In the genomic region with DNA sequence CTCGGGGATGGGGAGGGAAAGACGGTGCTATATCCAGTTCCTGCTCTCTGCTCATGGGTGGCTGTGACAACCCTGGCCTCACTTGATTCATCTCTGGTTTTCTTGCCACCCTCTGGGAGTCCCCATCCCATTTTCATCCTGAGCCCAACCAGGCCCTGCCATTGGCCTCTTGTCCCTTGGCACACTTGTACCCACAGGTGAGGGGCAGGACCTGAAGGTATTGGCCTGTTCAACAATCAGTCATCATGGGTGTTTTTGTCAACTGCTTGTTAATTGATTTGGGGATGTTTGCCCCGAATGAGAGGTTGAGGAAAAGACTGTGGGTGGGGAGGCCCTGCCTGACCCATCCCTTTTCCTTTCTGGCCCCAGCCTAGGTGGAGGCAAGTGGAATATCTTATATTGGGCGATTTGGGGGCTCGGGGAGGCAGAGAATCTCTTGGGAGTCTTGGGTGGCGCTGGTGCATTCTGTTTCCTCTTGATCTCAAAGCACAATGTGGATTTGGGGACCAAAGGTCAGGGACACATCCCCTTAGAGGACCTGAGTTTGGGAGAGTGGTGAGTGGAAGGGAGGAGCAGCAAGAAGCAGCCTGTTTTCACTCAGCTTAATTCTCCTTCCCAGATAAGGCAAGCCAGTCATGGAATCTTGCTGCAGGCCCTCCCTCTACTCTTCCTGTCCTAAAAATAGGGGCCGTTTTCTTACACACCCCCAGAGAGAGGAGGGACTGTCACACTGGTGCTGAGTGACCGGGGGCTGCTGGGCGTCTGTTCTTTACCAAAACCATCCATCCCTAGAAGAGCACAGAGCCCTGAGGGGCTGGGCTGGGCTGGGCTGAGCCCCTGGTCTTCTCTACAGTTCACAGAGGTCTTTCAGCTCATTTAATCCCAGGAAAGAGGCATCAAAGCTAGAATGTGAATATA, we compare ENCODE assay signal across 10 cellular contexts. TPM values are rescaled to one million over a fixed set of nuclear protein-coding genes. Genes with fewer than 3 reads are reported as not detected.
DNase-seq lines count a peak whose midpoint lies in the region; ATAC-seq and TF ChIP-seq lines count a peak whose summit lies in the region.
"Had no signal": no experiment of that assay in that cellular context is flagged by ENCODE, and none has a peak within 500 bp of the region (broad histone marks: within the 10 kb centered on the region; RNA-seq: fewer than 3 reads in every experiment).

No MANE protein-coding gene starts in this region.

- H3K9me3 ChIP-seq in CD4-positive, alpha-beta memory T cell (ENCODE audit: control insufficient read depth in 1 of 2, low read length in 2 of 2): no peaks in the 10 kb centered on the region
- H3K9me3 ChIP-seq in right atrium auricular region (no peaks in the 10 kb centered on the region), skeletal muscle tissue (ENCODE audit: control insufficient read depth in 3 of 3, low read length in 3 of 3) (no peaks in the 10 kb centered on the region)
- H3K9me3 ChIP-seq: SJCRH30 had no signal

- POLR2A ChIA-PET in CD4-positive, alpha-beta memory T cell (lab: Charles Lee; ENCODE audit: partially characterized antibody): interaction anchor here (0.7 to 5.7 kb wide), 3 partner anchors 27 to 67 kb away, joined by 3 to 44 read pairs (median 5); a partner anchor contains a TSS
- POLR2A ChIA-PET in activated CD8-positive, alpha-beta T cell treated with anti-CD3 and anti-CD28 coated beads, Interleukin-2, amount 10 ng/mL, durations not matched to agents 7 days and 5 days (lab: Charles Lee): interaction anchor here (1.1 kb wide), 1 partner anchor 23 kb away, joined by 3 read pairs; no protein-coding TSS in a partner anchor

- H3K4me3 Mint-ChIP-seq in CD4-positive, alpha-beta memory T cell: no peak overlapping the region
- no peak overlapping the region for H3K4me3 Mint-ChIP-seq in activated CD8-positive, alpha-beta T cell treated with anti-CD3 and anti-CD28 coated beads, Interleukin-2, amount 10 ng/mL, durations not matched to agents 7 days and 5 days

- peaks cover 15 to 25% (median 19%) of the 10 kb centered on the region in 4 donors for H3K4me1 Mint-ChIP-seq in CD4-positive, alpha-beta memory T cell
- H3K4me1 Mint-ChIP-seq in activated CD8-positive, alpha-beta T cell treated with anti-CD3 and anti-CD28 coated beads, Interleukin-2, amount 10 ng/mL, durations not matched to agents 7 days and 5 days (ENCODE audit: low read depth): peaks cover 45% of the 10 kb centered on the region

- no peak for DNase-seq in CD4-positive, alpha-beta memory T cell
- peak; percentile 5 for DNase-seq in activated CD8-positive, alpha-beta T cell treated with anti-CD3 and anti-CD28 coated beads, Interleukin-2, amount 10 ng/mL, durations not matched to agents 7 days and 5 days
- DNase-seq in right atrium auricular region (ENCODE audit: low spot score): peak; percentile 54
- DNase-seq in anterior cingulate cortex (lab: John Stamatoyannopoulos, UW): no peak
- DNase-seq in NCI-H524 (lab: John Stamatoyannopoulos, UW): no peak
- DNase-seq: NCI-H2171 treated with DMSO at 0.1 percent for 48 hours, SJCRH30 had no signal

- no peak for ATAC-seq in activated CD8-positive, alpha-beta T cell treated with anti-CD3 and anti-CD28 coated beads, Interleukin-2, amount 10 ng/mL, durations not matched to agents 7 days and 5 days
- no peak for ATAC-seq in GM18909 (IDR thresholded peaks at IDR 0.05; ENCODE audit: poor library complexity, unreplicated experiment)
- ATAC-seq in GM19035 (IDR thresholded peaks at IDR 0.05; ENCODE audit: unreplicated experiment): no peak

- H3K27me3 ChIP-seq in CD4-positive, alpha-beta memory T cell (ENCODE audit: insufficient read depth, low read length): no peaks in the 10 kb centered on the region
- H3K27me3 ChIP-seq in right atrium auricular region (no peaks in the 10 kb centered on the region), skeletal muscle tissue (ENCODE audit: control insufficient read depth in 3 of 3, insufficient read depth in 3 of 3, low read length in 3 of 3) (no peaks in the 10 kb centered on the region)
- H3K27me3 ChIP-seq: SJCRH30 had no signal

- peak overlapping the region in 2 of 3 donors; percentile 8 to 16 for H3K9ac ChIP-seq in skeletal muscle tissue (ENCODE audit: low read depth in 1 of 3, low read length in 3 of 3)

- H3K4me1 ChIP-seq in CD4-positive, alpha-beta memory T cell (ENCODE audit: insufficient read depth, low read length): peaks cover 10% of the 10 kb centered on the region
- peaks cover 0 to 48% of the 10 kb centered on the region in 2 donors for H3K4me1 ChIP-seq in right atrium auricular region
- H3K4me1 ChIP-seq in skeletal muscle tissue (ENCODE audit: control insufficient read depth in 3 of 3, insufficient read depth in 3 of 3, low read length in 3 of 3): peaks cover 26 to 38% (median 33%) of the 10 kb centered on the region in 3 donors

- H3K4me3 ChIP-seq in CD4-positive, alpha-beta memory T cell (ENCODE audit: low read length in 2 of 2): no peak overlapping the region
- H3K4me3 ChIP-seq in right atrium auricular region (no peak overlapping the region), skeletal muscle tissue (ENCODE audit: low read length in 3 of 3) (no peak overlapping the region)
- H3K4me3 ChIP-seq: SJCRH30 had no signal

- peaks cover 0 to 2% (median 0%) of the 10 kb centered on the region in 8 donors for H3K9me3 Mint-ChIP-seq in CD4-positive, alpha-beta memory T cell
- H3K9me3 Mint-ChIP-seq in activated CD8-positive, alpha-beta T cell treated with anti-CD3 and anti-CD28 coated beads, Interleukin-2, amount 10 ng/mL, durations not matched to agents 7 days and 5 days (ENCODE audit: insufficient read depth): no peaks in the 10 kb centered on the region

- TF ChIP-seq CTCF in right atrium auricular region (IDR thresholded peaks at IDR 0.05): no peak

- no peaks in the 10 kb centered on the region for H3K27me3 Mint-ChIP-seq in CD4-positive, alpha-beta memory T cell
- H3K27me3 Mint-ChIP-seq in activated CD8-positive, alpha-beta T cell treated with anti-CD3 and anti-CD28 coated beads, Interleukin-2, amount 10 ng/mL, durations not matched to agents 7 days and 5 days (ENCODE audit: low read depth): no peaks in the 10 kb centered on the region

- peaks cover 30 to 47% of the 10 kb centered on the region in 2 donors for H3K36me3 Mint-ChIP-seq in CD4-positive, alpha-beta memory T cell
- peaks cover 44% of the 10 kb centered on the region for H3K36me3 Mint-ChIP-seq in activated CD8-positive, alpha-beta T cell treated with anti-CD3 and anti-CD28 coated beads, Interleukin-2, amount 10 ng/mL, durations not matched to agents 7 days and 5 days (ENCODE audit: low read depth)

- H3K27ac ChIP-seq in CD4-positive, alpha-beta memory T cell (ENCODE audit: low read depth, low read length): no peak overlapping the region
- peak overlapping the region; percentile 39 to 63 for H3K27ac ChIP-seq in right atrium auricular region
- no peak overlapping the region for H3K27ac ChIP-seq in skeletal muscle tissue (ENCODE audit: low read depth, low read length)
- H3K27ac ChIP-seq: SJCRH30 had no signal

- H3K36me3 ChIP-seq in CD4-positive, alpha-beta memory T cell (ENCODE audit: insufficient read depth, low read length): peaks cover 32% of the 10 kb centered on the region
- peaks cover 38% of the 10 kb centered on the region for H3K36me3 ChIP-seq in right atrium auricular region
- H3K36me3 ChIP-seq in skeletal muscle tissue (ENCODE audit: control insufficient read depth in 3 of 3, insufficient read depth in 3 of 3, low read length in 3 of 3): peaks cover 16 to 30% (median 19%) of the 10 kb centered on the region in 3 donors

- peak overlapping the region in 6 of 7 donors; percentile 27 to 92 (median 51) for H3K27ac Mint-ChIP-seq in CD4-positive, alpha-beta memory T cell
- peak overlapping the region; percentile 53 for H3K27ac Mint-ChIP-seq in activated CD8-positive, alpha-beta T cell treated with anti-CD3 and anti-CD28 coated beads, Interleukin-2, amount 10 ng/mL, durations not matched to agents 7 days and 5 days

- CTCF ChIA-PET in CD4-positive, alpha-beta memory T cell (lab: Charles Lee; ENCODE audit: partially characterized antibody): interaction anchor here (1.5 kb wide), 1 partner anchor 233 kb away, joined by 3 read pairs; no protein-coding TSS in a partner anchor
- CTCF ChIA-PET in activated CD8-positive, alpha-beta T cell treated with anti-CD3 and anti-CD28 coated beads, Interleukin-2, amount 10 ng/mL, durations not matched to agents 7 days and 5 days (lab: Charles Lee): interaction anchor here (1.1 kb wide), 2 partner anchors 16 to 232 kb away, joined by 3 to 4 read pairs; no protein-coding TSS in a partner anchor

- intact Hi-C loops in CD4-positive, alpha-beta memory T cell (cut with micrococcal nuclease): no loop called here

RNA-seq across cellular contexts. Expression of a gene that starts 46.6 kb away (rescaled TPM):
- not detected for total RNA-seq in CD4-positive, alpha-beta memory T cell
- polyA plus RNA-seq in CD4-positive, alpha-beta memory T cell: not detected
- total RNA-seq in activated CD8-positive, alpha-beta T cell treated with anti-CD3 and anti-CD28 coated beads, Interleukin-2, amount 10 ng/mL, durations not matched to agents 7 days and 5 days: not detected
- total RNA-seq in right atrium auricular region (not detected), skeletal muscle tissue (not detected)
- total RNA-seq: SJCRH30 had no signal

RNA-seq across cellular contexts. Expression of a gene that starts 50.8 kb away (rescaled TPM):
- total RNA-seq in CD4-positive, alpha-beta memory T cell: 100 to 1,000 TPM; 120 to 122 TPM
- polyA plus RNA-seq in CD4-positive, alpha-beta memory T cell: 10 to 100 TPM; 32.1 to 65.3 TPM
- total RNA-seq in activated CD8-positive, alpha-beta T cell treated with anti-CD3 and anti-CD28 coated beads, Interleukin-2, amount 10 ng/mL, durations not matched to agents 7 days and 5 days: 100 to 1,000 TPM; 268 to 276 TPM
- 10 to 100 TPM; 34.2 to 65.4 TPM for total RNA-seq in right atrium auricular region
- 37.1 TPM for total RNA-seq in skeletal muscle tissue

Comparison
In these comparisons a context has a peak if more than half of its experiments do, and no peak if none do; other contexts are left out.
1. DNase-seq: peak in activated CD8-positive, alpha-beta T cell treated with anti-CD3 and anti-CD28 coated beads, Interleukin-2, amount 10 ng/mL, durations not matched to agents 7 days and 5 days (single experiment) and right atrium auricular region (single experiment); none in CD4-positive, alpha-beta memory T cell (0 of 5), anterior cingulate cortex (0 of 58) and NCI-H524 (0 of 2).
2. H3K27ac ChIP-seq: peak in right atrium auricular region (2 of 2); none in CD4-positive, alpha-beta memory T cell (single experiment) and skeletal muscle tissue (single experiment).